Comparison of ENCODE assay signal across 1 cellular context in genomic region chr16:52283018-52283417, GRCh38.
TF ChIP-seq lines count a peak whose summit lies in the region.

No MANE protein-coding gene starts in this region.

TF ChIP-seq in H1, 55 proteins besides CTCF, POLR2A, EP300 and RAD21:
- no peak for TF ChIP-seq CHD7 (IDR thresholded peaks at IDR 0.05; ENCODE audit: insufficient replicate concordance, low read length)
- no peak for TF ChIP-seq GTF2F1 (IDR thresholded peaks at IDR 0.05; ENCODE audit: borderline replicate concordance, low read depth, low read length)
- no peak for TF ChIP-seq ATF2 (IDR thresholded peaks at IDR 0.05; ENCODE audit: low read length)
- TF ChIP-seq TAF7 (optimal IDR thresholded peaks at IDR 0.05; ENCODE audit: borderline replicate concordance, low read depth, low read length): no peak
- TF ChIP-seq KDM5A (IDR thresholded peaks at IDR 0.05; ENCODE audit: low read length): no peak
- no peak for TF ChIP-seq EZH2 (IDR thresholded peaks at IDR 0.05; ENCODE audit: low read depth, low read length, severe bottlenecking)
- TF ChIP-seq FOSL1 (IDR thresholded peaks at IDR 0.05; ENCODE audit: insufficient read depth, low read depth, low read length): no peak
- no peak for TF ChIP-seq SIN3A (conservative IDR thresholded peaks at IDR 0.05 in 1 of 2, IDR thresholded peaks at IDR 0.05 in 1 of 2; ENCODE audit: low read depth in 1 of 2, low read length in 2 of 2)
- TF ChIP-seq MAFK (IDR thresholded peaks at IDR 0.05; ENCODE audit: low read depth, low read length): no peak
- no peak for TF ChIP-seq JUN (IDR thresholded peaks at IDR 0.05; ENCODE audit: low read depth, low read length)
- TF ChIP-seq RNF2 (IDR thresholded peaks at IDR 0.05; ENCODE audit: borderline replicate concordance, low read depth, low read length, missing control alignments, poor library complexity, severe bottlenecking): no peak
- no peak for TF ChIP-seq SIX5 (IDR thresholded peaks at IDR 0.05; ENCODE audit: low read depth, low read length)
- no peak for TF ChIP-seq ASH2L (IDR thresholded peaks at IDR 0.05; ENCODE audit: low read length)
- no peak for TF ChIP-seq SUZ12 (IDR thresholded peaks at IDR 0.05; ENCODE audit: low read length)
- TF ChIP-seq, protein P1, sequence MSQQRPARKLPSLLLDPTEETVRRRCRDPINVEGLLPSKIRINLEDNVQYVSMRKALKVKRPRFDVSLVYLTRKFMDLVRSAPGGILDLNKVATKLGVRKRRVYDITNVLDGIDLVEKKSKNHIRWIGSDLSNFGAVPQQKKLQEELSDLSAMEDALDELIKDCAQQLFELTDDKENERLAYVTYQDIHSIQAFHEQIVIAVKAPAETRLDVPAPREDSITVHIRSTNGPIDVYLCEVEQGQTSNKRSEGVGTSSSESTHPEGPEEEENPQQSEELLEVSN (IDR thresholded peaks at IDR 0.05): no peak
- TF ChIP-seq EGR1 (IDR thresholded peaks at IDR 0.05; ENCODE audit: borderline replicate concordance, low read depth, low read length): no peak
- TF ChIP-seq RBBP5 (IDR thresholded peaks at IDR 0.05; ENCODE audit: borderline replicate concordance, low read depth, low read length): no peak
- TF ChIP-seq YY1 (IDR thresholded peaks at IDR 0.05; ENCODE audit: low read depth, low read length): no peak
- TF ChIP-seq SIRT6 (IDR thresholded peaks at IDR 0.05; ENCODE audit: low read length): no peak
- TF ChIP-seq CBX5 (IDR thresholded peaks at IDR 0.05; ENCODE audit: low read depth, low read length): no peak
